Comparison of ENCODE assay signal across 11 cellular contexts in genomic region chr9:113361304-113362018, GRCh38. TPM values are rescaled to one million over a fixed set of nuclear protein-coding genes. Genes with fewer than 3 reads are reported as not detected.
DNase-seq lines count a peak whose midpoint lies in the region; ATAC-seq and TF ChIP-seq lines count a peak whose summit lies in the region.
"Had no signal": no experiment of that assay in that cellular context is flagged by ENCODE, and none has a peak within 500 bp of the region (broad histone marks: within the 10 kb centered on the region; RNA-seq: fewer than 3 reads in every experiment).

No MANE protein-coding gene starts in this region.

- H3K9me3 ChIP-seq in SJCRH30 (replicated peaks) = no peaks in the 10 kb centered on the region
- H3K9me3 ChIP-seq in body of pancreas = no peaks in the 10 kb centered on the region

- no peaks in the 10 kb centered on the region; the same call in 1 of the 2 replicates for H3K27me3 ChIP-seq in SJCRH30
- H3K27me3 ChIP-seq in body of pancreas = no peaks in the 10 kb centered on the region

- H3K36me3 ChIP-seq in SJCRH30 (no peaks in the 10 kb centered on the region), body of pancreas (replicated peaks in 1 of 2; ENCODE audit: insufficient read depth in 1 of 2, low read depth in 2 of 2) (no peaks in the 10 kb centered on the region)

- H3K27ac ChIP-seq in SJCRH30 (peak overlapping the region; percentile 2; the same call in 1 of the 2 replicates), body of pancreas (no peak overlapping the region)

- no peaks in the 10 kb centered on the region for H3K4me1 Mint-ChIP-seq in immature natural killer cell

- TF ChIP-seq CTCF in fibroblast of pulmonary artery (IDR thresholded peaks at IDR 0.05; ENCODE audit: low read length, missing control alignments) (no peak), body of pancreas (IDR thresholded peaks at IDR 0.05) (no peak)

- intact Hi-C loops in body of pancreas (cut with DNase I) = no loop called here

- peaks cover 0 to 6% (median 2%) of the 10 kb centered on the region in 3 donors for H3K27me3 Mint-ChIP-seq in immature natural killer cell (ENCODE audit: low read depth in 3 of 3)

- WGBS in body of pancreas, 2 donors = 73 to 81% methylated on average over 7 of the region's 7 CpGs

- peak; percentile 31 to 52 for DNase-seq in stimulated activated CD4-positive, alpha-beta T cell treated with anti-CD3 and anti-CD28 coated beads, Interleukin-15, amount 100 ng/mL, for 48 hours (ENCODE audit: low read depth in 2 of 2)
- DNase-seq in stimulated activated CD4-positive, alpha-beta T cell treated with anti-CD3 and anti-CD28 coated beads, Interleukin-12 subunit alpha, Interleukin-12 subunit beta, amount 100 ng/mL, for 4 hours = no peak
- peak in 1 of 2 experiments; percentile 60 for DNase-seq in SJCRH30
- DNase-seq in fibroblast of pulmonary artery (ENCODE audit: low read depth) = peak; percentile 50
- no peak for DNase-seq in body of pancreas
- DNase-seq in immature natural killer cell = no peak
- DNase-seq: activated gamma-delta T cell, NCI-H1092, T1000 had no signal

- no peak overlapping the region for H3K4me3 ChIP-seq in SJCRH30
- no peak overlapping the region for H3K4me3 ChIP-seq in fibroblast of pulmonary artery (replicated peaks; ENCODE audit: low read depth, low read length)
- no peak overlapping the region for H3K4me3 ChIP-seq in body of pancreas

- no peak overlapping the region for H3K4me3 Mint-ChIP-seq in immature natural killer cell

- H3K4me1 ChIP-seq in SJCRH30 = peaks cover 35% of the 10 kb centered on the region
- H3K4me1 ChIP-seq in body of pancreas = peaks cover 13% of the 10 kb centered on the region

- H3K36me3 Mint-ChIP-seq in immature natural killer cell = peaks cover 0 to 23% (median 3%) of the 10 kb centered on the region in 3 donors

- H3K27ac Mint-ChIP-seq in immature natural killer cell = no peak overlapping the region

- ATAC-seq in body of pancreas (no peak), HG03025 (IDR thresholded peaks at IDR 0.05; ENCODE audit: low FRiP score, unreplicated experiment) (no peak), HG03354 (IDR thresholded peaks at IDR 0.05; ENCODE audit: poor library complexity, severe bottlenecking, unreplicated experiment) (no peak)

- no peaks in the 10 kb centered on the region for H3K9me3 Mint-ChIP-seq in immature natural killer cell

- no peak for TF ChIP-seq POLR2A in body of pancreas (IDR thresholded peaks at IDR 0.05)

RNA-seq across cellular contexts. Expression of gene BSPRY, which starts 12.1 kb away (rescaled TPM):
- 0.10 and 0.15 TPM in 2 replicates for total RNA-seq in SJCRH30 (2014; rRNA removed; shearing (Covaris generic))
- total RNA-seq in body of pancreas = 10 to 100 TPM; 27.0 to 47.0 TPM
- 1 to 10 TPM; 1.9 to 6.1 (median 3.7) TPM for polyA plus RNA-seq in immature natural killer cell

RNA-seq across cellular contexts. Expression of gene HDHD3, which starts 15.3 kb away (rescaled TPM):
- 3.8 and 4.6 TPM in 2 replicates for total RNA-seq in SJCRH30 (2014; rRNA removed; shearing (Covaris generic))
- total RNA-seq in body of pancreas = 10 to 100 TPM; 38.9 to 51.9 TPM
- polyA plus RNA-seq in immature natural killer cell = 10 to 100 TPM; 17.4 to 29.7 (median 22.4) TPM

RNA-seq across cellular contexts. Expression of gene WDR31, which starts 21.4 kb away (rescaled TPM):
- total RNA-seq in SJCRH30 (2014; rRNA removed; shearing (Covaris generic)) = 0.77 and 0.79 TPM in 2 replicates
- 1 to 10 TPM; 1.0 to 2.3 TPM for total RNA-seq in body of pancreas
- not detected for polyA plus RNA-seq in immature natural killer cell

RNA-seq across cellular contexts. Expression of gene ALAD, which starts 39.6 kb away (rescaled TPM):
- 9.0 and 13.3 TPM in 2 replicates for total RNA-seq in SJCRH30 (2014; rRNA removed; shearing (Covaris generic))
- total RNA-seq in body of pancreas = 10 to 100 TPM; 42.5 to 44.1 TPM
- polyA plus RNA-seq in immature natural killer cell = 10 to 100 TPM; 11.9 to 26.7 (median 19.7) TPM

RNA-seq across cellular contexts. Expression of gene POLE3, which starts 49.0 kb away (rescaled TPM):
- total RNA-seq in SJCRH30 (2014; rRNA removed; shearing (Covaris generic)) = 152 and 157 TPM in 2 replicates
- 10 to 100 TPM; 13.8 to 17.6 TPM for total RNA-seq in body of pancreas
- polyA plus RNA-seq in immature natural killer cell = 100 to 1,000 TPM; 132 to 204 (median 177) TPM

Comparison
In these comparisons a context has a peak if more than half of its experiments do, and no peak if none do; other contexts are left out.
1. DNase-seq: peak in stimulated activated CD4-positive, alpha-beta T cell treated with anti-CD3 and anti-CD28 coated beads, Interleukin-15, amount 100 ng/mL, for 48 hours (2 of 2) and fibroblast of pulmonary artery (single experiment); none in stimulated activated CD4-positive, alpha-beta T cell treated with anti-CD3 and anti-CD28 coated beads, Interleukin-12 subunit alpha, Interleukin-12 subunit beta, amount 100 ng/mL, for 4 hours (single experiment), body of pancreas (0 of 4) and immature natural killer cell (0 of 3).
2. RNA of gene BSPRY, which starts 12.1 kb away (total RNA-seq): 27.0 to 47.0 TPM in body of pancreas; 0.10 to 0.15 TPM in SJCRH30; every median in the first group is over 10 times any median in the second.